In genomic region chr15:34014556-34014955, GRCh38 we compare ENCODE assay signal across 36 cellular contexts. TPM values are rescaled to one million over a fixed set of nuclear protein-coding genes. Genes with fewer than 3 reads are reported as not detected.
DNase-seq lines count a peak whose midpoint lies in the region; ATAC-seq, FAIRE-seq and TF ChIP-seq lines count a peak whose summit lies in the region.
"Had no signal": no experiment of that assay in that cellular context is flagged by ENCODE, and none has a peak within 500 bp of the region (broad histone marks: within the 10 kb centered on the region; RNA-seq: fewer than 3 reads in every experiment).

No MANE protein-coding gene starts in this region.

- no peak overlapping the region for H3K23ac ChIP-seq in mesenchymal stem cell (ENCODE audit: low read length in 2 of 2)

- H3K9me3 Mint-ChIP-seq in WTC11 = peaks cover 16% of the 10 kb centered on the region
- H3K9me3 Mint-ChIP-seq: effector memory CD8-positive, alpha-beta T cell; naive thymus-derived CD8-positive, alpha-beta T cell had no signal

- in situ Hi-C loops in ACHN (cut with HindIII; ENCODE audit: low pct_ligation_motif_present, low pct_unique_long_range_greater_than_20kb, low sequenced_read_pairs) = no loop called here

- H3K4me3 ChIP-seq in epithelial cell of proximal tubule (ENCODE audit: low read depth, low read length) (no peak overlapping the region), mesenchymal stem cell (ENCODE audit: insufficient read depth in 1 of 2, low read depth in 1 of 2, low read length in 2 of 2) (no peak overlapping the region), PC-3 (ENCODE audit: low read length) (no peak overlapping the region)
- H3K4me3 ChIP-seq: colonic mucosa, HAP-1, K562, MG63, pancreas, right atrium auricular region, spleen, transverse colon had no signal

- H2BK5ac ChIP-seq in mesenchymal stem cell (ENCODE audit: low read depth, low read length, poor library complexity, severe bottlenecking) = no peak overlapping the region

- H3K9ac ChIP-seq in mesenchymal stem cell (ENCODE audit: low read length) (no peak overlapping the region), PC-3 (ENCODE audit: low read length) (no peak overlapping the region)

- H3K4me2 ChIP-seq in mesenchymal stem cell (ENCODE audit: low read length, poor library complexity, severe bottlenecking) (peak overlapping the region; percentile 31), PC-3 (ENCODE audit: low read length) (no peak overlapping the region)

- TF ChIP-seq POLR2A in GM12892 (IDR thresholded peaks at IDR 0.05; ENCODE audit: low read depth, low read length) = no peak

- no peak overlapping the region for H3K4me3 Mint-ChIP-seq in WTC11
- H3K4me3 Mint-ChIP-seq: effector memory CD8-positive, alpha-beta T cell; mesothelial cell of epicardium; naive thymus-derived CD8-positive, alpha-beta T cell; T-helper 2 cell treated with Interferon-gamma antibody and Interleukin-4, amounts not matched to agents 5 μg/mL and 100 μg/mL, for 36 hours had no signal

- H3F3A ChIP-seq in PC-3 (ENCODE audit: low read length, unreplicated experiment) = no peaks in the 10 kb centered on the region

- 100% methylated on average over 1 of the region's 2 CpGs for WGBS in mesenchymal stem cell

- no peak overlapping the region for H3K14ac ChIP-seq in mesenchymal stem cell (ENCODE audit: low read length in 2 of 2)

- H3K79me1 ChIP-seq in mesenchymal stem cell (replicated peaks; ENCODE audit: low read length, poor library complexity, severe bottlenecking) = peaks cover 14% of the 10 kb centered on the region

- DNase-seq in ACHN = peak; percentile 75
- DNase-seq in NCI-H2171 treated with DMSO at 0.1 percent for 48 hours (lab: John Stamatoyannopoulos, UW) = peak; percentile 67
- peak; percentile 68 for DNase-seq in epithelial cell of proximal tubule (ENCODE audit: low read depth)
- DNase-seq in mesenchymal stem cell = no peak
- DNase-seq in WTC11 (ENCODE audit: low spot score) = no peak
- no peak for DNase-seq in PC-3
- no peak for DNase-seq in GM12892 (ENCODE audit: insufficient read length)
- DNase-seq: 8988T; activated CD4-positive, alpha-beta T cell treated with anti-CD3 and anti-CD28 coated beads for 4 hours; activated effector memory CD4-positive, alpha-beta T cell treated with anti-CD3 and anti-CD28 coated beads, Interleukin-2, amount 50 U/mL, for 16 hours; activated T-cell treated with anti-CD3 and anti-CD28 coated beads for 4 hours; colonic mucosa; effector memory CD8-positive, alpha-beta T cell; MG63; naive thymus-derived CD8-positive, alpha-beta T cell; NCI-H1417; NCI-H2029 treated with DMSO at 0.1 percent for 48 hours; OCI-M1; pancreas; spleen; stimulated activated CD4-positive, alpha-beta T cell treated with anti-CD3 and anti-CD28 coated beads, Interleukin-2, amount 100 ng/mL, for 48 hours; transverse colon had no signal

- no peak overlapping the region for H2BK15ac ChIP-seq in mesenchymal stem cell (ENCODE audit: low read depth, poor library complexity, severe bottlenecking)

- H2AFZ ChIP-seq in mesenchymal stem cell (ENCODE audit: low read depth, low read length) (no peak overlapping the region), PC-3 (ENCODE audit: low read length) (no peak overlapping the region)

- H4K8ac ChIP-seq in mesenchymal stem cell (ENCODE audit: low read length) = no peak overlapping the region

- CTCF ChIA-PET in WTC11 (lab: Charles Lee) (interaction anchor here (1.2 kb wide), 1 partner anchor 276 kb away, joined by 3 read pairs; no protein-coding TSS in a partner anchor), PC-3 (lab: Charles Lee) (no interaction called here)

- TF ChIP-seq CTCF in epithelial cell of proximal tubule (conservative IDR thresholded peaks at IDR 0.05; ENCODE audit: low read depth, low read length) (no peak), WTC11 (IDR thresholded peaks at IDR 0.05) (no peak), PC-3 (conservative IDR thresholded peaks at IDR 0.05; ENCODE audit: low read depth, low read length) (no peak)

- no peak overlapping the region for H3K27ac Mint-ChIP-seq in WTC11
- H3K27ac Mint-ChIP-seq: effector memory CD8-positive, alpha-beta T cell; mesothelial cell of epicardium; T-helper 2 cell treated with Interferon-gamma antibody and Interleukin-4, amounts not matched to agents 5 μg/mL and 100 μg/mL, for 36 hours had no signal

- H3K4me1 Mint-ChIP-seq in WTC11 = peaks cover 30% of the 10 kb centered on the region
- H3K4me1 Mint-ChIP-seq: mesothelial cell of epicardium had no signal

- H3K4ac ChIP-seq in mesenchymal stem cell (ENCODE audit: low read depth in 1 of 2, low read length in 2 of 2) = no peak overlapping the region

- H3K18ac ChIP-seq in mesenchymal stem cell (ENCODE audit: low read depth in 1 of 2, low read length in 2 of 2) = no peak overlapping the region

- POLR2A ChIA-PET in WTC11 (lab: Charles Lee) = no interaction called here
- POLR2A ChIA-PET in PC-3 (lab: Charles Lee; ENCODE audit: unreplicated experiment) = no interaction called here

- H3K36me3 Mint-ChIP-seq in WTC11 = peaks cover 16% of the 10 kb centered on the region
- H3K36me3 Mint-ChIP-seq: naive thymus-derived CD8-positive, alpha-beta T cell had no signal

- H3K36me3 ChIP-seq in mesenchymal stem cell (ENCODE audit: control insufficient read depth in 1 of 2, insufficient read depth in 2 of 2, low read depth in 1 of 2, low read length in 2 of 2) = peaks cover 0 to 8% of the 10 kb centered on the region in 2 experiments
- H3K36me3 ChIP-seq in PC-3 (ENCODE audit: low read depth, low read length) = no peaks in the 10 kb centered on the region
- H3K36me3 ChIP-seq: colonic mucosa, HAP-1, MG63, pancreas, right atrium auricular region, spleen, transverse colon had no signal

- no peak overlapping the region for H4K91ac ChIP-seq in mesenchymal stem cell (ENCODE audit: low read length)

- H3K27me3 Mint-ChIP-seq in WTC11 (ENCODE audit: low read depth) = no peaks in the 10 kb centered on the region
- H3K27me3 Mint-ChIP-seq: effector memory CD8-positive, alpha-beta T cell; naive thymus-derived CD8-positive, alpha-beta T cell had no signal

- H2BK12ac ChIP-seq in mesenchymal stem cell (ENCODE audit: low read length in 2 of 2) = no peak overlapping the region

- H3K4me1 ChIP-seq in mesenchymal stem cell (ENCODE audit: control insufficient read depth, insufficient read depth, low read depth, low read length) (peaks cover 2% of the 10 kb centered on the region), PC-3 (ENCODE audit: insufficient read depth, low read length) (no peaks in the 10 kb centered on the region)
- H3K4me1 ChIP-seq: colonic mucosa, HAP-1, pancreas, right atrium auricular region, spleen, transverse colon had no signal

- no peaks in the 10 kb centered on the region for H4K20me1 ChIP-seq in PC-3 (ENCODE audit: low read length)

- FAIRE-seq in GM12892 (lab: Jason Lieb, UNC) = no peak
- FAIRE-seq: D721Med, GM19239, islet of Langerhans, K562, pancreas had no signal

- H3K27me3 ChIP-seq in mesenchymal stem cell (ENCODE audit: control insufficient read depth in 1 of 2, insufficient read depth in 1 of 2, low read length in 2 of 2) (no peaks in the 10 kb centered on the region), PC-3 (ENCODE audit: low read length) (no peaks in the 10 kb centered on the region)
- H3K27me3 ChIP-seq: colonic mucosa, MG63, pancreas, right atrium auricular region, spleen, transverse colon had no signal

- no TSS peak for BruUV-seq in PC-3 (replicated peaks; lab: Mats Ljungman, UMichigan)

- H2AK5ac ChIP-seq in mesenchymal stem cell (ENCODE audit: low read length, severe bottlenecking) = no peak overlapping the region

- ATAC-seq in WTC11 = no peak
- ATAC-seq in GM18873 (IDR thresholded peaks at IDR 0.05; ENCODE audit: low FRiP score, unreplicated experiment) = no peak
- no peak for ATAC-seq in PC-3
- ATAC-seq: effector memory CD8-positive, alpha-beta T cell; esophagus mucosa; K562; naive thymus-derived CD8-positive, alpha-beta T cell; pancreas; Right ventricle myocardium inferior had no signal

- intact Hi-C loops in PC-3 (cut with micrococcal nuclease) = no loop called here

- H3K9me2 ChIP-seq in PC-3 (replicated peaks; ENCODE audit: low read length) = no peaks in the 10 kb centered on the region

- H3K79me2 ChIP-seq in PC-3 (ENCODE audit: low read length) = no peaks in the 10 kb centered on the region

- no peak overlapping the region for H2BK120ac ChIP-seq in mesenchymal stem cell (ENCODE audit: low read depth, low read length)

- H3K9me3 ChIP-seq in mesenchymal stem cell (ENCODE audit: control insufficient read depth, low read length) (no peaks in the 10 kb centered on the region), PC-3 (ENCODE audit: low read length) (no peaks in the 10 kb centered on the region)
- H3K9me3 ChIP-seq: colonic mucosa, HAP-1, pancreas, right atrium auricular region, transverse colon had no signal

- H3K27ac ChIP-seq in mesenchymal stem cell (ENCODE audit: low read length, poor library complexity, severe bottlenecking) (peak overlapping the region; percentile 92), PC-3 (ENCODE audit: low read length) (no peak overlapping the region)
- H3K27ac ChIP-seq: colonic mucosa, pancreas, right atrium auricular region, spleen, transverse colon had no signal

TF ChIP-seq in WTC11, 78 proteins besides CTCF, POLR2A, EP300 and RAD21 (continues in another document):
- TF ChIP-seq FOXK1 (CRISPR knock-in tag; IDR thresholded peaks at IDR 0.05) (no peak), FOXJ3 (CRISPR knock-in tag; IDR thresholded peaks at IDR 0.05; ENCODE audit: borderline replicate concordance) (no peak), ESRRA (CRISPR knock-in tag; IDR thresholded peaks at IDR 0.05; ENCODE audit: borderline replicate concordance) (no peak)

RNA-seq across cellular contexts. Expression of gene AVEN, which starts 24.4 kb away (rescaled TPM):
- 25.3 and 29.5 TPM in 2 replicates for total RNA-seq in epithelial cell of proximal tubule
- 12.1 TPM for polyA plus RNA-seq in mesenchymal stem cell (2013, experiment 1 of 2)
- 12.1 TPM for polyA plus RNA-seq in mesenchymal stem cell (2013, experiment 2 of 2)
- 12.4 to 14.0 TPM (median 13.1 TPM) in 3 replicates for total RNA-seq in WTC11 (2021)
- total RNA-seq in PC-3 (2014; rRNA removed) = 10.5 TPM in 2 replicates
- 10.4 TPM for polyA plus RNA-seq in GM12892 (2012; ENCODE audit: missing spikeins)

RNA-seq across cellular contexts. Expression of gene CHRM5, which starts 46.3 kb away (rescaled TPM):
- total RNA-seq in epithelial cell of proximal tubule = not detected in 2 replicates
- polyA plus RNA-seq in mesenchymal stem cell (2013, experiment 1 of 2) = not detected
- 0.03 TPM for polyA plus RNA-seq in mesenchymal stem cell (2013, experiment 2 of 2)
- total RNA-seq in WTC11 (2021) = not detected in 3 replicates
- 0.04 TPM in 1 of 2 replicates, not detected in the other for total RNA-seq in PC-3 (2014; rRNA removed)
- 0.06 TPM for polyA plus RNA-seq in GM12892 (2012; ENCODE audit: missing spikeins)
- total RNA-seq: colonic mucosa; esophagus mucosa; HT1080; K562; liver; naive thymus-derived CD8-positive, alpha-beta T cell; NCI-H460; pancreas; right atrium auricular region; Right ventricle myocardium inferior; spleen; transverse colon had no signal
- polyA plus RNA-seq: K562, pancreas had no signal

Comparison
In these comparisons a context has a peak if more than half of its experiments do, and no peak if none do; other contexts are left out.
1. DNase-seq: peak in ACHN (single experiment), NCI-H2171 treated with DMSO at 0.1 percent for 48 hours (single experiment) and epithelial cell of proximal tubule (single experiment); none in mesenchymal stem cell (single experiment), WTC11 (single experiment), PC-3 (single experiment) and GM12892 (single experiment).